In the genomic region with DNA sequence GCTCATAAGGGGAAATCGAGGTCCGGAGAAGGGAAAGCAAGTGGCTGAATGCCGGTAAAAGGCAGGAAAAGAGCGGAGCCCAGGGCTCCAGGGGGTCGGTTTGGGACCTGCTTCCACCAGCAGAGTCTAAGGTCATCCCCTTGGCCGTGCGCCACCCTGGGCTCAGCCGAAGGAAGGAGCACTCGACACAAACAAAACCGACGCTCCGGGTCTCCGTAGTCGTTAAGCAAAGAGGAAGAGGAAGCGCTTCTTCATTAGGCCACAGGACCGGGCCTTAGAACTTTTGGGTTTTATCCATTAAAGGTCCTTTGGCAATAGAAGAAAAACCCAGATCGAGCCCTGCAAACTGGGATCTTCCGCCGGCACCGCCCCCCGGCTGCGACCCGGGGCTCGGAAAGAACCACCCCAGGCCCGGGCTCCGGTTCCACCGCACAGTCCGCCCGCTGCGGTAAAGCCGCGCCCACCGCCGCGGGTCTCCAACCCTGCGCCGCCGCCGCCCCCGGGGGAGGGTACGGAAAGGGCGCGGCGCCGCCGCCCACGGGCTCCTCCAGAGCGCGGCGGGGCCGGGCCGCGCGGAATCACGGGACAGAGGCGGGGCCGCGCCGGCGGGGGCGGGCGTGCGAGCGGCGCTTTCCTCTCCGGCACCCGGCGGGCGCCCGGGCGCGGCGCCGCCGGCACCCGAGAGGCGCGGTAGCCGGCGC, we compare ENCODE assay signal across 8 cellular contexts. TPM values are rescaled to one million over a fixed set of nuclear protein-coding genes. Genes with fewer than 3 reads are reported as not detected.
DNase-seq lines count a peak whose midpoint lies in the region; ATAC-seq and TF ChIP-seq lines count a peak whose summit lies in the region.

A gene (plus strand): TSS at position 629 of the 701 bp plus-strand sequence. CDS start 189 bp downstream, outside the sequence.

- H3T11ph ChIP-seq in H9 (ENCODE audit: low read length), result no peak within 1 kb of the TSS

- TF ChIP-seq CTCF in GM06990 (IDR thresholded peaks at IDR 0.05; ENCODE audit: insufficient read depth, low read length, poor library complexity, severe bottlenecking) (no peak), H9 (conservative IDR thresholded peaks at IDR 0.05) (no peak), psoas muscle (IDR thresholded peaks at IDR 0.05) (no peak)

- H2BK5ac ChIP-seq in H9 (ENCODE audit: insufficient read length, low read length), result no peak within 1 kb of the TSS

- no peaks in the 10 kb centered on the region for H3K27me3 ChIP-seq in GM06990 (replicated peaks; ENCODE audit: control insufficient read depth, insufficient read depth, low read length)
- H3K27me3 ChIP-seq in H9 (ENCODE audit: insufficient read depth, low read length), result no peaks in the 10 kb centered on the region; the same call in 1 of the 2 replicates
- H3K27me3 ChIP-seq in MG63, result no peaks in the 10 kb centered on the region
- H3K27me3 ChIP-seq in psoas muscle (ENCODE audit: insufficient read depth in 3 of 3, low read length in 2 of 3), result no peaks in the 10 kb centered on the region

- H3K4me1 Mint-ChIP-seq in H9, result peaks cover 18 to 21% of the 10 kb centered on the region in 2 experiments
- H3K4me1 Mint-ChIP-seq in T-helper 1 cell treated with Interleukin-12 subunit alpha and Interleukin-12 subunit beta and Interleukin-4 antibody, amounts not matched to agents 30 μg/mL and 1 μg/mL, for 36 hours (ENCODE audit: low read depth), result peaks cover 29% of the 10 kb centered on the region

- intact Hi-C loops in left ventricle myocardium superior (cut with micrococcal nuclease) (loop anchor here (10.0 kb wide), 1 partner anchor 93 kb away; no protein-coding TSS in a partner anchor), psoas muscle (cut with DNase I) (loop anchor here (1.0 to 10.0 kb wide), 4 partner anchors 61 to 101 kb away; a partner anchor contains a TSS)

- no peaks in the 10 kb centered on the region for H3K79me1 ChIP-seq in H9 (ENCODE audit: insufficient read depth, low read depth, low read length, poor library complexity, severe bottlenecking)

- H3K4me3 ChIP-seq in GM06990 (replicated peaks; ENCODE audit: low read depth, low read length) (peak within 1 kb of the TSS; percentile 95), MG63 (peak within 1 kb of the TSS; percentile 88), psoas muscle (peak within 1 kb of the TSS; percentile 89)

- no CpG with 5 or more reads among the region's 80 CpGs for WGBS in H9 (ENCODE audit: extremely low coverage, insufficient read length, low lambda C conversion rate)
- 0 to 1% (median 0%) methylated on average over 47 to 80 of the region's 80 CpGs for WGBS in psoas muscle, 3 donors

- ATAC-seq in left ventricle myocardium superior, result peak; percentile 96
- ATAC-seq in psoas muscle, result peak; percentile 88 to 91 (median 89)

- H2BK15ac ChIP-seq in H9 (ENCODE audit: low read depth, low read length), result no peak within 1 kb of the TSS

- no peak within 1 kb of the TSS for H2BK12ac ChIP-seq in H9 (ENCODE audit: insufficient read length, low read depth, low read length)

- no peak within 1 kb of the TSS for H4K5ac ChIP-seq in H9 (ENCODE audit: insufficient read length, low read depth, low read length)

- peaks cover 24% of the 10 kb centered on the region for H3K23me2 ChIP-seq in H9 (ENCODE audit: insufficient read length, low read depth, low read length, poor library complexity, severe bottlenecking)

- peaks cover 15% of the 10 kb centered on the region for H3K27me3 Mint-ChIP-seq in H9 (ENCODE audit: low read depth)
- peaks cover 3% of the 10 kb centered on the region for H3K27me3 Mint-ChIP-seq in T-helper 1 cell treated with Interleukin-12 subunit alpha and Interleukin-12 subunit beta and Interleukin-4 antibody, amounts not matched to agents 30 μg/mL and 1 μg/mL, for 36 hours (ENCODE audit: low read depth)

- peak within 1 kb of the TSS; percentile 57 for H3K18ac ChIP-seq in H9 (ENCODE audit: insufficient read length, low read depth, low read length)

- DNase-seq in GM06990 (ENCODE audit: extremely low read depth, insufficient read length) (peak; percentile 86), H9 (peak; percentile 62), MG63 (peak; percentile 79), left ventricle myocardium superior (peak; percentile 92), psoas muscle (peak; percentile 79 to 80), ureter (ENCODE audit: low spot score) (peak; percentile 71)

- H3K9me3 ChIP-seq in H9 (ENCODE audit: control insufficient read depth, low read depth, low read length), result no peaks in the 10 kb centered on the region
- no peaks in the 10 kb centered on the region for H3K9me3 ChIP-seq in MG63
- H3K9me3 ChIP-seq in psoas muscle, result no peaks in the 10 kb centered on the region

- H3K4me1 ChIP-seq in H9 (ENCODE audit: insufficient read depth, low read length) (no peaks in the 10 kb centered on the region; the same call in 1 of the 2 replicates), psoas muscle (peaks cover 16% of the 10 kb centered on the region)

- peak within 1 kb of the TSS; percentile 93 to 97 for H3K4me3 Mint-ChIP-seq in H9
- peak within 1 kb of the TSS; percentile 93 for H3K4me3 Mint-ChIP-seq in T-helper 1 cell treated with Interleukin-12 subunit alpha and Interleukin-12 subunit beta and Interleukin-4 antibody, amounts not matched to agents 30 μg/mL and 1 μg/mL, for 36 hours

- H2AFZ ChIP-seq in H9 (ENCODE audit: low read length), result peak within 1 kb of the TSS; percentile 60

- peak within 1 kb of the TSS; percentile 56 for H3K14ac ChIP-seq in H9 (ENCODE audit: insufficient read depth, low read length)

- H3K27ac Mint-ChIP-seq in H9, result peak within 1 kb of the TSS; percentile 61 to 93 (median 90); a peak in 6 of 7 replicates
- H3K27ac Mint-ChIP-seq in T-helper 1 cell treated with Interleukin-12 subunit alpha and Interleukin-12 subunit beta and Interleukin-4 antibody, amounts not matched to agents 30 μg/mL and 1 μg/mL, for 36 hours, result peak within 1 kb of the TSS; percentile 89

- H3K23ac ChIP-seq in H9 (ENCODE audit: insufficient read length, low read depth, low read length), result no peak within 1 kb of the TSS

- H2BK20ac ChIP-seq in H9 (ENCODE audit: low read depth, low read length, poor library complexity, severe bottlenecking), result no peak within 1 kb of the TSS

- H2BK120ac ChIP-seq in H9 (ENCODE audit: low read depth, low read length, poor library complexity, severe bottlenecking), result no peak within 1 kb of the TSS

- H3K27ac ChIP-seq in H9 (ENCODE audit: insufficient read length, low read depth, low read length), result no peak within 1 kb of the TSS
- H3K27ac ChIP-seq in angular gyrus (ENCODE audit: low read depth, low read length), result peak within 1 kb of the TSS; percentile 90
- H3K27ac ChIP-seq in psoas muscle, result peak within 1 kb of the TSS; percentile 85

- peak within 1 kb of the TSS; percentile 84 for H3K9ac ChIP-seq in H9 (ENCODE audit: extremely low read depth, insufficient read length, low read length)

- no peaks in the 10 kb centered on the region for H4K20me1 ChIP-seq in H9 (ENCODE audit: control insufficient read depth, insufficient read depth, insufficient read length)

- peak within 1 kb of the TSS; percentile 89 for H4K8ac ChIP-seq in H9 (replicated peaks; ENCODE audit: insufficient read length, low read depth, low read length)

- H3K79me2 ChIP-seq in H9 (ENCODE audit: insufficient read depth, low read length), result peaks cover 6% of the 10 kb centered on the region; the same call in 1 of the 2 replicates

- H3K4me2 ChIP-seq in H9 (ENCODE audit: insufficient read depth, insufficient read length, low read length), result peak within 1 kb of the TSS; percentile 100

- H3K4ac ChIP-seq in H9 (ENCODE audit: low read depth, low read length), result no peak within 1 kb of the TSS; the same call in 1 of the 2 replicates

- H3K36me3 ChIP-seq in GM06990 (ENCODE audit: control insufficient read depth, insufficient read depth, low read length) (peaks cover 2% of the 10 kb centered on the region; the same call in 1 of the 2 replicates), MG63 (peaks cover 33% of the 10 kb centered on the region), psoas muscle (ENCODE audit: insufficient read depth in 1 of 2, low read depth in 1 of 2) (no peaks in the 10 kb centered on the region)

- H4K91ac ChIP-seq in H9 (ENCODE audit: insufficient read length, low read depth, low read length), result no peak within 1 kb of the TSS

- no peaks in the 10 kb centered on the region; a peak in 1 of 5 replicates for H3K9me3 Mint-ChIP-seq in H9
- H3K9me3 Mint-ChIP-seq in T-helper 1 cell treated with Interleukin-12 subunit alpha and Interleukin-12 subunit beta and Interleukin-4 antibody, amounts not matched to agents 30 μg/mL and 1 μg/mL, for 36 hours, result no peaks in the 10 kb centered on the region

- no peak within 1 kb of the TSS for H2AK5ac ChIP-seq in H9 (ENCODE audit: insufficient read length, low read length)

- peaks cover 11 to 24% (median 18%) of the 10 kb centered on the region in 3 experiments for H3K36me3 Mint-ChIP-seq in H9 (ENCODE audit: insufficient read depth in 1 of 3, low read depth in 3 of 3)
- H3K36me3 Mint-ChIP-seq in T-helper 1 cell treated with Interleukin-12 subunit alpha and Interleukin-12 subunit beta and Interleukin-4 antibody, amounts not matched to agents 30 μg/mL and 1 μg/mL, for 36 hours (ENCODE audit: low read depth), result peaks cover 9% of the 10 kb centered on the region

- no peak within 1 kb of the TSS for H3K56ac ChIP-seq in H9 (ENCODE audit: insufficient read length, low read depth, low read length)

RNA-seq across cellular contexts. Expression of the gene that starts here (rescaled TPM):
- total RNA-seq in H9 (2021) (57.8 and 58.9 TPM in 2 replicates), left ventricle myocardium superior (44.3 TPM), psoas muscle (10 to 100 TPM; 44.1 to 72.0 (median 51.3) TPM), ureter (22.2 TPM)
- total RNA-seq in MG63 (2014; rRNA removed; shearing (Covaris generic); ENCODE audit: low replicate concordance), result 49.8 and 55.2 TPM in 2 replicates
- polyA plus RNA-seq in psoas muscle, result 10 to 100 TPM; 19.0 to 49.8 (median 23.8) TPM
